21 cellular contexts compared by ENCODE assay signal in the genomic region with DNA sequence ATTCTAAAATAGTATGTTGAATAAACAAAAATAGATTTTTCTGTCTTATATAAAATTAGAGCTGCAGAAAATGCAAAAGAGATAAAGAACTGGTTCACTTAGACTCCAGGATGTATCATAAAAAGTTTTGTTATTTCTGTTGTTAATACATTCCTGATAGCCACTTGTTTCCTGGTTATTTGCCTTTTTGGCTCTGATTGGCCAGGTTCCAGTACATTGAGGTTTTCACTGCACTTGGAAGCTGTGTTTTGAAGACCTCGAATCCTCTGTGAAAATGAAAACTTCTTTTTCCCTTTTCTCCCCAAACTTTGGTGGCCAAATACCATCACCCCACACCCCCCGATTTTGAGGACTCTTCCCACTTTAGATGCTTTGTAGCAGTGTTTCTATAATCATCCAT.
DNase-seq lines count a peak whose midpoint lies in the region; TF ChIP-seq lines count a peak whose summit lies in the region.
"Had no signal": no experiment of that assay in that cellular context is flagged by ENCODE, and none has a peak within 500 bp of the region (broad histone marks: within the 10 kb centered on the region; RNA-seq: fewer than 3 reads in every experiment).

No MANE protein-coding gene starts in this region.

- WGBS in hepatocyte (ENCODE audit: low lambda C conversion rate, missing lambda C conversion rate), result 77% methylated on average over 2 of the region's 2 CpGs

- TF ChIP-seq CTCF in astrocyte of the spinal cord (IDR thresholded peaks at IDR 0.05; ENCODE audit: low read depth, low read length) (no peak), hepatocyte (IDR thresholded peaks at IDR 0.05; ENCODE audit: poor library complexity) (no peak), neural progenitor cell (IDR thresholded peaks at IDR 0.05) (no peak)

- intact Hi-C loops in activated T-helper 2 cell treated with anti-CD3 and anti-CD28 coated beads, Interferon-gamma antibody, Interleukin-2, Interleukin-4, amounts not matched to agents 10 μg/mL and 5 μg/mL and 100 μg/mL, durations not matched to agents 14 hours and 24 hours and 36 hours (cut with micrococcal nuclease), result loop anchor here (2.0 kb wide), 1 partner anchor 1089 kb away; no protein-coding TSS in a partner anchor

- H3K4me1 Mint-ChIP-seq in neural progenitor cell, result peaks cover 8% of the 10 kb centered on the region
- H3K4me1 Mint-ChIP-seq in activated T-helper 2 cell treated with anti-CD3 and anti-CD28 coated beads, Interferon-gamma antibody, Interleukin-2, Interleukin-4, amounts not matched to agents 10 μg/mL and 5 μg/mL and 100 μg/mL, durations not matched to agents 14 hours and 24 hours and 36 hours (ENCODE audit: low read depth), result no peaks in the 10 kb centered on the region
- H3K4me1 Mint-ChIP-seq: activated naive CD8-positive, alpha-beta T cell treated with anti-CD3 and anti-CD28 coated beads, Interleukin-2, amount 50 U/mL, for 24 hours; CD4-positive, CD25-positive, alpha-beta regulatory T cell had no signal

- no peaks in the 10 kb centered on the region for H3F3A ChIP-seq in neural progenitor cell (ENCODE audit: low read depth)

- H3K9me3 ChIP-seq in hepatocyte (ENCODE audit: low read depth) (no peaks in the 10 kb centered on the region), neural progenitor cell (ENCODE audit: low read depth) (no peaks in the 10 kb centered on the region)
- H3K9me3 ChIP-seq: esophagus muscularis mucosa, heart right ventricle, sigmoid colon, stomach had no signal

- H4K20me1 ChIP-seq in hepatocyte (ENCODE audit: insufficient read depth, poor library complexity, severe bottlenecking), result no peaks in the 10 kb centered on the region
- no peaks in the 10 kb centered on the region for H4K20me1 ChIP-seq in neural progenitor cell (ENCODE audit: low read depth)

- in situ Hi-C loops in astrocyte of the spinal cord (cut with HindIII; ENCODE audit: low sequenced_read_pairs), result no loop called here

- no peak overlapping the region for H3K9ac ChIP-seq in neural progenitor cell
- H3K9ac ChIP-seq: parathyroid adenoma had no signal

- H3K27me3 ChIP-seq in hepatocyte (no peaks in the 10 kb centered on the region), neural progenitor cell (no peaks in the 10 kb centered on the region)

- H3K4me3 Mint-ChIP-seq in neural progenitor cell, result no peak overlapping the region
- no peak overlapping the region for H3K4me3 Mint-ChIP-seq in activated T-helper 2 cell treated with anti-CD3 and anti-CD28 coated beads, Interferon-gamma antibody, Interleukin-2, Interleukin-4, amounts not matched to agents 10 μg/mL and 5 μg/mL and 100 μg/mL, durations not matched to agents 14 hours and 24 hours and 36 hours (ENCODE audit: low read depth)
- H3K4me3 Mint-ChIP-seq: activated naive CD8-positive, alpha-beta T cell treated with anti-CD3 and anti-CD28 coated beads, Interleukin-2, amount 50 U/mL, for 24 hours; CD4-positive, CD25-positive, alpha-beta regulatory T cell had no signal

- H3K27ac ChIP-seq in hepatocyte (peak overlapping the region; percentile 2), neural progenitor cell (no peak overlapping the region)
- H3K27ac ChIP-seq: esophagus muscularis mucosa, parathyroid adenoma, sigmoid colon, stomach had no signal

- H3K36me3 Mint-ChIP-seq in neural progenitor cell, result no peaks in the 10 kb centered on the region
- no peaks in the 10 kb centered on the region for H3K36me3 Mint-ChIP-seq in activated T-helper 2 cell treated with anti-CD3 and anti-CD28 coated beads, Interferon-gamma antibody, Interleukin-2, Interleukin-4, amounts not matched to agents 10 μg/mL and 5 μg/mL and 100 μg/mL, durations not matched to agents 14 hours and 24 hours and 36 hours (ENCODE audit: low read depth)
- H3K36me3 Mint-ChIP-seq: CD4-positive, CD25-positive, alpha-beta regulatory T cell had no signal

- H3K79me2 ChIP-seq in hepatocyte (peaks cover 72% of the 10 kb centered on the region), neural progenitor cell (ENCODE audit: low read depth) (no peaks in the 10 kb centered on the region)
- H3K79me2 ChIP-seq: parathyroid adenoma had no signal

- H3K4me3 ChIP-seq in astrocyte of the spinal cord (ENCODE audit: low read depth, low read length) (no peak overlapping the region), hepatocyte (no peak overlapping the region), neural progenitor cell (no peak overlapping the region)
- H3K4me3 ChIP-seq: esophagus muscularis mucosa, heart right ventricle, lung, sigmoid colon, stomach had no signal

- DNase-seq in NCI-H2196 (lab: John Stamatoyannopoulos, UW; ENCODE audit: unreplicated experiment) (peak; percentile 15), NCI-H2196 treated with DMSO at 0.1 percent for 48 hours (lab: John Stamatoyannopoulos, UW; ENCODE audit: unreplicated experiment) (no peak), astrocyte of the spinal cord (ENCODE audit: low read depth, low spot score) (peak; percentile 55), hepatocyte (ENCODE audit: low spot score) (no peak), HK-2 (ENCODE audit: unreplicated experiment) (no peak), neural progenitor cell (ENCODE audit: low spot score) (no peak), NCI-H774 (lab: John Stamatoyannopoulos, UW) (no peak)
- no peak for DNase-seq in activated T-helper 2 cell treated with anti-CD3 and anti-CD28 coated beads, Interferon-gamma antibody, Interleukin-2, Interleukin-4, amounts not matched to agents 10 μg/mL and 5 μg/mL and 100 μg/mL, durations not matched to agents 14 hours and 24 hours and 36 hours (ENCODE audit: low spot score)
- DNase-seq: activated CD4-positive, alpha-beta T cell treated with anti-CD3 and anti-CD28 coated beads for 48 hours; activated naive CD8-positive, alpha-beta T cell treated with anti-CD3 and anti-CD28 coated beads, Interleukin-2, amount 50 U/mL, for 24 hours; CD4-positive, CD25-positive, alpha-beta regulatory T cell; central memory CD4-positive, alpha-beta T cell; DMS153; effector CD4-positive, alpha-beta T cell; NCI-H1694; sigmoid colon; stomach had no signal

- H3K9me2 ChIP-seq in hepatocyte (replicated peaks; ENCODE audit: insufficient read depth), result no peaks in the 10 kb centered on the region

- H3K4me1 ChIP-seq in hepatocyte (ENCODE audit: insufficient read depth), result peaks cover 8% of the 10 kb centered on the region
- peaks cover 21% of the 10 kb centered on the region for H3K4me1 ChIP-seq in neural progenitor cell
- H3K4me1 ChIP-seq: parathyroid adenoma, sigmoid colon had no signal

- no peak overlapping the region for H3K27ac Mint-ChIP-seq in neural progenitor cell
- no peak overlapping the region for H3K27ac Mint-ChIP-seq in activated T-helper 2 cell treated with anti-CD3 and anti-CD28 coated beads, Interferon-gamma antibody, Interleukin-2, Interleukin-4, amounts not matched to agents 10 μg/mL and 5 μg/mL and 100 μg/mL, durations not matched to agents 14 hours and 24 hours and 36 hours
- H3K27ac Mint-ChIP-seq: activated naive CD8-positive, alpha-beta T cell treated with anti-CD3 and anti-CD28 coated beads, Interleukin-2, amount 50 U/mL, for 24 hours; CD4-positive, CD25-positive, alpha-beta regulatory T cell had no signal

- H3K27me3 Mint-ChIP-seq in neural progenitor cell (ENCODE audit: insufficient read depth, low read depth), result peaks cover 6% of the 10 kb centered on the region
- H3K27me3 Mint-ChIP-seq in activated T-helper 2 cell treated with anti-CD3 and anti-CD28 coated beads, Interferon-gamma antibody, Interleukin-2, Interleukin-4, amounts not matched to agents 10 μg/mL and 5 μg/mL and 100 μg/mL, durations not matched to agents 14 hours and 24 hours and 36 hours (ENCODE audit: low read depth), result peaks cover 5% of the 10 kb centered on the region
- H3K27me3 Mint-ChIP-seq: CD4-positive, CD25-positive, alpha-beta regulatory T cell had no signal

- H2AFZ ChIP-seq in hepatocyte (no peak overlapping the region), neural progenitor cell (replicated peaks) (no peak overlapping the region)
- H2AFZ ChIP-seq: parathyroid adenoma had no signal

- H3K36me3 ChIP-seq in hepatocyte (replicated peaks; ENCODE audit: insufficient read depth, low read depth) (no peaks in the 10 kb centered on the region), neural progenitor cell (no peaks in the 10 kb centered on the region)
- H3K36me3 ChIP-seq: esophagus muscularis mucosa, heart right ventricle, sigmoid colon, stomach had no signal

- H3K9me3 Mint-ChIP-seq in neural progenitor cell, result no peaks in the 10 kb centered on the region
- H3K9me3 Mint-ChIP-seq in activated T-helper 2 cell treated with anti-CD3 and anti-CD28 coated beads, Interferon-gamma antibody, Interleukin-2, Interleukin-4, amounts not matched to agents 10 μg/mL and 5 μg/mL and 100 μg/mL, durations not matched to agents 14 hours and 24 hours and 36 hours, result no peaks in the 10 kb centered on the region
- H3K9me3 Mint-ChIP-seq: activated naive CD8-positive, alpha-beta T cell treated with anti-CD3 and anti-CD28 coated beads, Interleukin-2, amount 50 U/mL, for 24 hours had no signal

- H3K4me2 ChIP-seq in hepatocyte, result no peak overlapping the region
- no peak overlapping the region for H3K4me2 ChIP-seq in neural progenitor cell

Comparison
In these comparisons a context has a peak if more than half of its experiments do, and no peak if none do; other contexts are left out.
1. DNase-seq: peak in NCI-H2196 (single experiment) and astrocyte of the spinal cord (single experiment); none in NCI-H2196 treated with DMSO at 0.1 percent for 48 hours (single experiment), hepatocyte (single experiment), HK-2 (single experiment), neural progenitor cell (single experiment), NCI-H774 (single experiment) and activated T-helper 2 cell treated with anti-CD3 and anti-CD28 coated beads, Interferon-gamma antibody, Interleukin-2, Interleukin-4, amounts not matched to agents 10 μg/mL and 5 μg/mL and 100 μg/mL, durations not matched to agents 14 hours and 24 hours and 36 hours (single experiment).